ENCODE assay signal across 29 cellular contexts in the genomic region with DNA sequence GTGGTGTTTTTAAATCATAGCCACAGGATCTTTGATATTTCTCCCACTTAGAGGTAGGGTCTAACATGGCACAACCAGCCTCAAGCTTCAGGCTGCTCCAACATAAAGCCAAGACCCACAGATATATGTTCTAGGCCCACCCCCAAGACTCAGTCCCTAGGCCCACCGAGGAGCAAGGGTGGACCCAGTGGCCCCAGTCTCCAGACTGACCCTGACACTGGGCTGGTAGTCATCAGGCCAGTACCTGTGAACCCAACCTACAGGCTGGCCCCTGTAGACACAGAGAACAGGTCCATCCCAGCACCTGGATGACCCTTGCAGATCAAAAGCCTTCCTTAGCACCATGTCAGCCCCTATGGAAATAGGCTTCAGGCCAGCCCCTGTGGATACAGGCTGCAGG.
"Had no signal": no experiment of that assay in that cellular context is flagged by ENCODE, and none has a peak within 500 bp of the region (broad histone marks: within the 10 kb centered on the region; RNA-seq: fewer than 3 reads in every experiment).

No MANE protein-coding gene starts in this region.

- H3K27me3 Mint-ChIP-seq: central memory CD8-positive, alpha-beta T cell; memory B cell; naive B cell; progenitor cell of endocrine pancreas; stimulated activated naive CD8-positive, alpha-beta T cell treated with anti-CD3 and anti-CD28 coated beads, Interleukin-15, Interleukin-2, amounts not matched to agents 100 ng/mL and 50 ng/mL, for 24 hours had no signal

- H3K4me3 Mint-ChIP-seq: central memory CD8-positive, alpha-beta T cell; immature natural killer cell; memory B cell; mesothelial cell of epicardium; naive B cell; nephron progenitor cell; stimulated activated naive CD8-positive, alpha-beta T cell treated with anti-CD3 and anti-CD28 coated beads, Interleukin-15, Interleukin-2, amounts not matched to agents 100 ng/mL and 50 ng/mL, for 24 hours had no signal

- H3K9me3 Mint-ChIP-seq: memory B cell; mesothelial cell of epicardium; naive B cell; nephron progenitor cell; stimulated activated naive CD8-positive, alpha-beta T cell treated with anti-CD3 and anti-CD28 coated beads, Interleukin-15, Interleukin-2, amounts not matched to agents 100 ng/mL and 50 ng/mL, for 24 hours had no signal

- ATAC-seq: left lobe of liver, mucosa of descending colon, right lobe of liver had no signal

- DNase-seq: dermis blood vessel endothelial cell; effector memory CD4-positive, alpha-beta T cell; erythroblast; hypothalamus; immature natural killer cell; mucosa of descending colon; naive B cell; nephron progenitor cell; occipital lobe; ovary; right lobe of liver; small intestine; stimulated activated CD4-positive, alpha-beta T cell treated with anti-CD3 and anti-CD28 coated beads, Interleukin-12 subunit alpha, Interleukin-12 subunit beta, amount 100 ng/mL, for 4 hours; stimulated activated CD4-positive, alpha-beta T cell treated with anti-CD3 and anti-CD28 coated beads, Interleukin-1b, Interleukin-23, amount 100 ng/mL, for 48 hours; stimulated activated CD4-positive, alpha-beta T cell treated with anti-CD3 and anti-CD28 coated beads, Interleukin-4, amount 100 ng/mL, for 1 hour; stimulated activated CD8-positive, alpha-beta memory T cell treated with anti-CD3 and anti-CD28 coated beads, Interleukin-4, amount 100 ng/mL, for 48 hours; trophoblast cell had no signal

- H3K27me3 ChIP-seq: ovary, right lobe of liver, suprapubic skin had no signal

- H3K36me3 Mint-ChIP-seq: immature natural killer cell, memory B cell, mesothelial cell of epicardium, naive B cell had no signal

- H3K4me1 Mint-ChIP-seq: central memory CD8-positive, alpha-beta T cell; immature natural killer cell; memory B cell; mesothelial cell of epicardium; naive B cell; nephron progenitor cell had no signal

- H3K27ac ChIP-seq: coronary artery, ovary, right lobe of liver, suprapubic skin had no signal

- FAIRE-seq: endothelial cell of umbilical vein, frontal cortex, keratinocyte, small intestine had no signal

- H3K9me3 ChIP-seq: mucosa of descending colon, ovary, right lobe of liver, suprapubic skin had no signal

- H3K4me3 ChIP-seq: coronary artery, lung, mucosa of descending colon, ovary, right lobe of liver, suprapubic skin had no signal

- H3K4me1 ChIP-seq: right lobe of liver, suprapubic skin had no signal

- H3K27ac Mint-ChIP-seq: immature natural killer cell; memory B cell; mesothelial cell of epicardium; naive B cell; nephron progenitor cell; progenitor cell of endocrine pancreas; stimulated activated naive CD8-positive, alpha-beta T cell treated with anti-CD3 and anti-CD28 coated beads, Interleukin-15, Interleukin-2, amounts not matched to agents 100 ng/mL and 50 ng/mL, for 24 hours had no signal

- H3K36me3 ChIP-seq: ovary, right lobe of liver, suprapubic skin had no signal
